In the genomic region with DNA sequence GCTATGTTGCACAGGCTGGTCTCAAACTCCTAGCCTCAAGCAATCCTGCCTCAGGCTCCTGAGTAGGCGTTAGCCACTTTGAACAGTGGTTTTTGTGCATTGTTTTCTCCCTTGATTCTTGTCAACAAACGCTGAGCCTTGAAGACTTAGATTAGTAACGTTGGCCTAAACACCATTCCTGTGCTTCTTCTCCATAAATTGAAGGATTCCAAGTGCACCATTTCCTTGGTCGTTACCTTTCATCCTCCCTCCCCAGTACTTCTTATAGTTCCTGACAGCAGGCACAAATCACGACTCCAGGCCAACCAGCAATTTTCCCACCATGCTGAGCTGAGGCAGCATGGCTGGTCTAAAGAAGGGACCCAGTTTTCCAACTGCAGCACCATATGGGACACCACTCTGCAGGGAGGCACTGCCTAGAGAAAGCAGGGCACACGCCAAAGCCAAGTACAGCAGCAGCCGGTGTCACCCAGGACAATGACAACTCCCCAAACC, we compare ENCODE assay signal across 1 cellular context.
TF ChIP-seq lines count a peak whose summit lies in the region.

No MANE protein-coding gene starts in this region.

TF ChIP-seq in K562, 482 proteins besides CTCF, POLR2A, EP300 and RAD21:
- TF ChIP-seq MTA2 (IDR thresholded peaks at IDR 0.05; ENCODE audit: low read depth): no peak
- 0 out of 2 replicates have a peak, but pooled peaks have one; percentile 49 for TF ChIP-seq ELF4 (CRISPR knock-in tag; IDR thresholded peaks at IDR 0.05)
- TF ChIP-seq PML (IDR thresholded peaks at IDR 0.05; ENCODE audit: low read length): peak; percentile 47; the same call in 1 of the 2 replicates
- peak; percentile 56 for TF ChIP-seq SUPT5H (IDR thresholded peaks at IDR 0.05)
- 0 out of 2 replicates have a peak, but pooled peaks have one; percentile 27 for TF ChIP-seq ZNF253 (CRISPR knock-in tag; conservative IDR thresholded peaks at IDR 0.05)
- TF ChIP-seq RBFOX2 (IDR thresholded peaks at IDR 0.05; ENCODE audit: low read depth, low read length): peak; percentile 48; the same call in 1 of the 2 replicates
- TF ChIP-seq, protein P1, sequence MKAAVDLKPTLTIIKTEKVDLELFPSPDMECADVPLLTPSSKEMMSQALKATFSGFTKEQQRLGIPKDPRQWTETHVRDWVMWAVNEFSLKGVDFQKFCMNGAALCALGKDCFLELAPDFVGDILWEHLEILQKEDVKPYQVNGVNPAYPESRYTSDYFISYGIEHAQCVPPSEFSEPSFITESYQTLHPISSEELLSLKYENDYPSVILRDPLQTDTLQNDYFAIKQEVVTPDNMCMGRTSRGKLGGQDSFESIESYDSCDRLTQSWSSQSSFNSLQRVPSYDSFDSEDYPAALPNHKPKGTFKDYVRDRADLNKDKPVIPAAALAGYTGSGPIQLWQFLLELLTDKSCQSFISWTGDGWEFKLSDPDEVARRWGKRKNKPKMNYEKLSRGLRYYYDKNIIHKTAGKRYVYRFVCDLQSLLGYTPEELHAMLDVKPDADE (conservative IDR thresholded peaks at IDR 0.05; ENCODE audit: control insufficient read depth, low read depth, low read length): 0 out of 2 replicates have a peak, but pooled peaks have one; percentile 41
- 0 out of 2 replicates have a peak, but pooled peaks have one; percentile 38 for TF ChIP-seq RFX7 (CRISPR knock-in tag; IDR thresholded peaks at IDR 0.05)
- TF ChIP-seq KLF13 (tag; IDR thresholded peaks at IDR 0.05; ENCODE audit: borderline replicate concordance, low read depth): no peak
- TF ChIP-seq, protein P2, sequence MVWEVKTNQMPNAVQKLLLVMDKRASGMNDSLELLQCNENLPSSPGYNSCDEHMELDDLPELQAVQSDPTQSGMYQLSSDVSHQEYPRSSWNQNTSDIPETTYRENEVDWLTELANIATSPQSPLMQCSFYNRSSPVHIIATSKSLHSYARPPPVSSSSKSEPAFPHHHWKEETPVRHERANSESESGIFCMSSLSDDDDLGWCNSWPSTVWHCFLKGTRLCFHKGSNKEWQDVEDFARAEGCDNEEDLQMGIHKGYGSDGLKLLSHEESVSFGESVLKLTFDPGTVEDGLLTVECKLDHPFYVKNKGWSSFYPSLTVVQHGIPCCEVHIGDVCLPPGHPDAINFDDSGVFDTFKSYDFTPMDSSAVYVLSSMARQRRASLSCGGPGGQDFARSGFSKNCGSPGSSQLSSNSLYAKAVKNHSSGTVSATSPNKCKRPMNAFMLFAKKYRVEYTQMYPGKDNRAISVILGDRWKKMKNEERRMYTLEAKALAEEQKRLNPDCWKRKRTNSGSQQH (CRISPR knock-in tag; IDR thresholded peaks at IDR 0.05): peak; percentile 74; the same call in 1 of the 2 replicates
- TF ChIP-seq POLR2AphosphoS5 (IDR thresholded peaks at IDR 0.05; ENCODE audit: control insufficient read depth, insufficient read depth, low read depth, low read length): peak; percentile 63; the same call in 1 of the 2 replicates
- TF ChIP-seq KHSRP (IDR thresholded peaks at IDR 0.05): no peak
- no peak for TF ChIP-seq TARDBP (IDR thresholded peaks at IDR 0.05)
- no peak for TF ChIP-seq CAMTA2 (CRISPR knock-in tag; conservative IDR thresholded peaks at IDR 0.05)
- TF ChIP-seq FUS (optimal IDR thresholded peaks at IDR 0.05; ENCODE audit: low read depth, low read length): no peak
- TF ChIP-seq POLR2AphosphoS2 (IDR thresholded peaks at IDR 0.05; ENCODE audit: low read length): peak; percentile 67
TF ChIP-seq in K562: peak in this region for 10.
